In genomic region chr6:110617057-110617456, GRCh38 we compare ENCODE assay signal across 10 cellular contexts.
DNase-seq lines count a peak whose midpoint lies in the region; ATAC-seq and TF ChIP-seq lines count a peak whose summit lies in the region.
"Had no signal": no experiment of that assay in that cellular context is flagged by ENCODE, and none has a peak within 500 bp of the region (broad histone marks: within the 10 kb centered on the region; RNA-seq: fewer than 3 reads in every experiment).

No MANE protein-coding gene starts in this region.

- peaks cover 5% of the 10 kb centered on the region for H3K36me3 Mint-ChIP-seq in activated CD8-positive, alpha-beta T cell treated with anti-CD3 and anti-CD28 coated beads for 36 hours (ENCODE audit: low read depth)

- POLR2A ChIA-PET in activated CD8-positive, alpha-beta T cell treated with anti-CD3 and anti-CD28 coated beads for 36 hours (lab: Charles Lee): no interaction called here

- TF ChIP-seq CTCF in GM06990 (IDR thresholded peaks at IDR 0.05; ENCODE audit: insufficient read depth, low read length, poor library complexity, severe bottlenecking) (no peak), VCaP (conservative IDR thresholded peaks at IDR 0.05) (no peak)
- no peak for TF ChIP-seq CTCF in activated CD8-positive, alpha-beta T cell treated with anti-CD3 and anti-CD28 coated beads for 36 hours (IDR thresholded peaks at IDR 0.05)

- DNase-seq in GM06990 (ENCODE audit: extremely low read depth, insufficient read length) (peak; percentile 31), GM19240 (ENCODE audit: insufficient read length, low spot score) (no peak), SHP77 (lab: John Stamatoyannopoulos, UW) (no peak)
- no peak for DNase-seq in activated CD8-positive, alpha-beta T cell treated with anti-CD3 and anti-CD28 coated beads for 36 hours
- DNase-seq: NCI-H2081, RPMI8226 had no signal

- H3K27me3 Mint-ChIP-seq in activated CD8-positive, alpha-beta T cell treated with anti-CD3 and anti-CD28 coated beads for 36 hours: no peaks in the 10 kb centered on the region

- H3K27ac Mint-ChIP-seq in activated CD8-positive, alpha-beta T cell treated with anti-CD3 and anti-CD28 coated beads for 36 hours: no peak overlapping the region

- H3K9me3 Mint-ChIP-seq in activated CD8-positive, alpha-beta T cell treated with anti-CD3 and anti-CD28 coated beads for 36 hours: no peaks in the 10 kb centered on the region

- H3K4me1 Mint-ChIP-seq in activated CD8-positive, alpha-beta T cell treated with anti-CD3 and anti-CD28 coated beads for 36 hours (ENCODE audit: low read depth): peaks cover 5% of the 10 kb centered on the region

- no peaks in the 10 kb centered on the region for H3K36me3 ChIP-seq in GM06990 (ENCODE audit: control insufficient read depth, insufficient read depth, low read length)

- CTCF ChIA-PET in activated CD8-positive, alpha-beta T cell treated with anti-CD3 and anti-CD28 coated beads for 36 hours (lab: Charles Lee): interaction anchor here (0.8 kb wide), 1 partner anchor 28 kb away, joined by 3 read pairs; no protein-coding TSS in a partner anchor

- peak overlapping the region; percentile 99; the same call in 1 of the 2 replicates for H3K27ac ChIP-seq in VCaP

- H3K27me3 ChIP-seq in GM06990 (replicated peaks; ENCODE audit: control insufficient read depth, insufficient read depth, low read length): no peaks in the 10 kb centered on the region

- no peak overlapping the region for H3K4me3 ChIP-seq in GM06990 (replicated peaks; ENCODE audit: low read depth, low read length)

- no peak overlapping the region for H3K4me3 Mint-ChIP-seq in activated CD8-positive, alpha-beta T cell treated with anti-CD3 and anti-CD28 coated beads for 36 hours

- peak; percentile 71 for ATAC-seq in GM19397 (IDR thresholded peaks at IDR 0.05; ENCODE audit: unreplicated experiment)
- peak; percentile 68 for ATAC-seq in HG02885 (IDR thresholded peaks at IDR 0.05; ENCODE audit: poor library complexity, unreplicated experiment)
- ATAC-seq in activated CD8-positive, alpha-beta T cell treated with anti-CD3 and anti-CD28 coated beads for 36 hours: no peak
- no peak for ATAC-seq in HG03175 (IDR thresholded peaks at IDR 0.05; ENCODE audit: unreplicated experiment)

- intact Hi-C loops in activated CD8-positive, alpha-beta T cell treated with anti-CD3 and anti-CD28 coated beads for 36 hours (cut with micrococcal nuclease): no loop called here

Comparison
In these comparisons a context has a peak if more than half of its experiments do, and no peak if none do; other contexts are left out.
1. ATAC-seq: peak in GM19397 (single experiment) and HG02885 (single experiment); none in activated CD8-positive, alpha-beta T cell treated with anti-CD3 and anti-CD28 coated beads for 36 hours (single experiment) and HG03175 (single experiment).